ENCODE assay signal across 8 cellular contexts in the genomic region with DNA sequence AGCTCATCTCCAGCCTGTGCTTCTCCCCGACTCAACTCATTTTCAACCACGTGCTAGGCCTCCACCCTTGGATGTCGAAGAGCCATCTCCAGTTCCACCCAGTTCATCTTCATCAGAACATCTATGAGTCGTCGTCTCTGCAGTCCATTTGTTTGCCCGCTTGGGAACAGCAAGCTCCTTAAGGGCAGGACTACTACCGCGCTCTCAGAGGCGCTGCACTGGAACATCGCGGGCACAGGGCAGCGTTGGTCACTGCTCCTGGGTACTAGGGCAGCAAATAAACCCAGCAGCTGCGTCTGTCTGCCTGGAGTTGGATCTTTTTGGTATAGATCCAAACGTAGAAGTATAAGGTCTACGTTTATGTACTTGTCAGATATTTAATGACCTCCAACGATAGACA. TPM values are rescaled to one million over a fixed set of nuclear protein-coding genes. Genes with fewer than 3 reads are reported as not detected.
DNase-seq lines count a peak whose midpoint lies in the region; ATAC-seq and TF ChIP-seq lines count a peak whose summit lies in the region.

No MANE protein-coding gene starts in this region.

- H3K9me3 Mint-ChIP-seq in natural killer cell treated with Interleukin-12 subunit alpha and Interleukin-12 subunit beta and Interleukin-15 and Interleukin-18, amount 100 ng/mL, for 72 hours, result peaks cover 5% of the 10 kb centered on the region

- H3K4me3 ChIP-seq in epithelial cell of proximal tubule (ENCODE audit: low read depth, low read length), result peak overlapping the region; percentile 78

- H3K4me1 Mint-ChIP-seq in natural killer cell treated with Interleukin-12 subunit alpha and Interleukin-12 subunit beta and Interleukin-15 and Interleukin-18, amount 100 ng/mL, for 72 hours (ENCODE audit: low read depth in 2 of 2), result peaks cover 32 to 33% of the 10 kb centered on the region in 2 donors

- H3K27me3 Mint-ChIP-seq in natural killer cell treated with Interleukin-12 subunit alpha and Interleukin-12 subunit beta and Interleukin-15 and Interleukin-18, amount 100 ng/mL, for 72 hours, result peaks cover 0 to 3% of the 10 kb centered on the region in 2 donors

- TF ChIP-seq CTCF in VCaP (conservative IDR thresholded peaks at IDR 0.05), result no peak
- TF ChIP-seq CTCF in epithelial cell of proximal tubule (conservative IDR thresholded peaks at IDR 0.05; ENCODE audit: low read depth, low read length), result no peak

- no peak for ATAC-seq in natural killer cell treated with Interleukin-12 subunit alpha and Interleukin-12 subunit beta and Interleukin-15 and Interleukin-18, amount 100 ng/mL, for 72 hours

- peak overlapping the region; percentile 70 to 72 for H3K27ac Mint-ChIP-seq in natural killer cell treated with Interleukin-12 subunit alpha and Interleukin-12 subunit beta and Interleukin-15 and Interleukin-18, amount 100 ng/mL, for 72 hours

- H3K27ac ChIP-seq in VCaP, result peak overlapping the region; percentile 81

- peaks cover 11% of the 10 kb centered on the region for H3K36me3 Mint-ChIP-seq in natural killer cell treated with Interleukin-12 subunit alpha and Interleukin-12 subunit beta and Interleukin-15 and Interleukin-18, amount 100 ng/mL, for 72 hours

- peak overlapping the region; percentile 85 for H3K4me3 Mint-ChIP-seq in natural killer cell treated with Interleukin-12 subunit alpha and Interleukin-12 subunit beta and Interleukin-15 and Interleukin-18, amount 100 ng/mL, for 72 hours

- DNase-seq in HCEC 1CT (peak; percentile 13), epithelial cell of proximal tubule (ENCODE audit: low read depth) (no peak), NCI-H524 (lab: John Stamatoyannopoulos, UW) (no peak), DMS114 treated with DMSO at 0.1 percent for 48 hours (lab: John Stamatoyannopoulos, UW; ENCODE audit: unreplicated experiment) (no peak), epidermal melanocyte (ENCODE audit: insufficient read length, low spot score) (no peak), GM19238 (ENCODE audit: insufficient read length, low spot score) (no peak)
- no peak for DNase-seq in natural killer cell treated with Interleukin-12 subunit alpha and Interleukin-12 subunit beta and Interleukin-15 and Interleukin-18, amount 100 ng/mL, for 72 hours (ENCODE audit: low spot score)

RNA-seq across cellular contexts. Expression of gene PRDM2, which starts 0.5 kb away (rescaled TPM):
- 10.3 and 12.5 TPM in 2 replicates for total RNA-seq in epithelial cell of proximal tubule
- 10 to 100 TPM; 80.1 to 91.3 TPM for total RNA-seq in natural killer cell treated with Interleukin-12 subunit alpha and Interleukin-12 subunit beta and Interleukin-15 and Interleukin-18, amount 100 ng/mL, for 72 hours
